In the genomic region with DNA sequence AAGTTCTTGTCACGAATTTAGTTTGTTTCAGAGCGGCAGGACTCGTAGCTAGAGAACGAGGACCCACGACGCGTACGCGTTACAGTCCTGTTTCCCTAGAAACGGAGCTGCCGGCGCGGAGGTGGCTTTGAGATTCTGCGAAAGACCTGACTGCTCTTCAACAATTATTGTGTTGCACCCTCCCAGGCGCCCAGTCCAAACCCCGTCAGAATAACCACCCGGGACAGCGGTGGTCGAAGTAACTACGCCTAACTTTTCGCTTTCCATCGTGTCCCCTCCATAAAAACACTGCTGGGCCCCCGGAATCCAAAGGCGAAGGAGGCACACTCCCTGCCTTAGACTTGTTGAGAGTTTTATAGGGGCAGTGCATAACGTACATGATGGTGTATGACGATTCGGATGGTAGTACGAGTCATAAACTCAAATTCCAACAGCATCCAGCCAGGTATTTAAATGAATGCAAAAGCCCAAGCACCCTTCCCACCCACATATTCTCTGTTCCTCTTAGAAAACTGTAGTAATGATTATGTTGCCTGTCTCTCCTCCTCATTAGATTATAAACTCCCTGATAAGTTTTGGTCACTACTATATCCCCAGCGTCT, we compare ENCODE assay signal across 1 cellular context.
TF ChIP-seq lines count a peak whose summit lies in the region.

No MANE protein-coding gene starts in this region.

TF ChIP-seq in GM12878, 131 proteins besides CTCF, POLR2A, EP300 and RAD21 (continued from another document and continues in another):
- TF ChIP-seq USF2 (IDR thresholded peaks at IDR 0.05; ENCODE audit: borderline replicate concordance, low read depth, low read length) (no peak), TARDBP (IDR thresholded peaks at IDR 0.05; ENCODE audit: borderline replicate concordance) (no peak), MLLT1 (IDR thresholded peaks at IDR 0.05) (no peak; the same call in 1 of the 2 replicates), GABPA (IDR thresholded peaks at IDR 0.05; ENCODE audit: low read depth) (no peak), CBFB (IDR thresholded peaks at IDR 0.05; ENCODE audit: low read depth) (no peak), NFXL1 (IDR thresholded peaks at IDR 0.05; ENCODE audit: borderline replicate concordance) (no peak), SMARCA5 (IDR thresholded peaks at IDR 0.05) (no peak), ZSCAN29 (IDR thresholded peaks at IDR 0.05) (no peak), RBBP5 (conservative IDR thresholded peaks at IDR 0.05) (no peak), IKZF2 (IDR thresholded peaks at IDR 0.05) (0 out of 4 replicates have a peak, but pooled peaks of 1 of the 2 experiments have one; percentile 4), NFIC (IDR thresholded peaks at IDR 0.05; ENCODE audit: low read depth, low read length) (no peak), MYB (IDR thresholded peaks at IDR 0.05; ENCODE audit: borderline replicate concordance, low read depth, low read length) (no peak), ZNF384 (IDR thresholded peaks at IDR 0.05; ENCODE audit: borderline replicate concordance, low read depth, low read length) (no peak; the same call in 1 of the 2 replicates), ZZZ3 (IDR thresholded peaks at IDR 0.05; ENCODE audit: control insufficient read depth, insufficient read length, low read depth) (no peak), NRF1 (conservative IDR thresholded peaks at IDR 0.05; ENCODE audit: low read depth, low read length) (no peak), BMI1 (IDR thresholded peaks at IDR 0.05; ENCODE audit: borderline replicate concordance) (0 out of 2 replicates have a peak, but pooled peaks have one; percentile 35), CREB1 (IDR thresholded peaks at IDR 0.05; ENCODE audit: low read depth) (0 out of 2 replicates have a peak, but pooled peaks have one; percentile 9), POLR2AphosphoS2 (IDR thresholded peaks at IDR 0.05; ENCODE audit: low read depth, low read length) (0 out of 2 replicates have a peak, but pooled peaks have one; percentile 20), GATAD2B (conservative IDR thresholded peaks at IDR 0.05; ENCODE audit: low read depth) (no peak), STAT1 (conservative IDR thresholded peaks at IDR 0.05) (no peak), STAT3 (IDR thresholded peaks at IDR 0.05; ENCODE audit: low read depth, low read length) (no peak), NR2C1 (IDR thresholded peaks at IDR 0.05) (no peak), EED (IDR thresholded peaks at IDR 0.05; ENCODE audit: low read depth) (no peak), KAT2A (conservative IDR thresholded peaks at IDR 0.05; ENCODE audit: control insufficient read depth, low read depth, low read length) (no peak), SREBF2 (IDR thresholded peaks at IDR 0.05; ENCODE audit: low read length) (no peak), IRF4 (IDR thresholded peaks at IDR 0.05; ENCODE audit: low read depth, low read length) (peak; percentile 72; the same call in 1 of the 2 replicates), JUNB (IDR thresholded peaks at IDR 0.05) (no peak), SMAD5 (IDR thresholded peaks at IDR 0.05; ENCODE audit: low read depth) (no peak), SIN3A (IDR thresholded peaks at IDR 0.05; ENCODE audit: low read depth, low read length) (no peak), DPF2 (IDR thresholded peaks at IDR 0.05) (peak; percentile 44), PKNOX1 (IDR thresholded peaks at IDR 0.05) (no peak), ZNF687 (IDR thresholded peaks at IDR 0.05) (0 out of 2 replicates have a peak, but pooled peaks have one; percentile 38), BHLHE40 (IDR thresholded peaks at IDR 0.05; ENCODE audit: borderline replicate concordance in 1 of 2, low read depth in 2 of 2, low read length in 1 of 2) (no peak), SP1 (IDR thresholded peaks at IDR 0.05; ENCODE audit: low read depth, low read length) (no peak), BACH1 (IDR thresholded peaks at IDR 0.05; ENCODE audit: borderline replicate concordance) (no peak), PML (IDR thresholded peaks at IDR 0.05; ENCODE audit: low read length) (no peak), TBL1XR1 (IDR thresholded peaks at IDR 0.05; ENCODE audit: low read depth, low read length) (no peak), CBX3 (IDR thresholded peaks at IDR 0.05; ENCODE audit: borderline replicate concordance, low read depth) (no peak), ZNF207 (IDR thresholded peaks at IDR 0.05; ENCODE audit: borderline replicate concordance) (no peak; the same call in 1 of the 2 replicates), JUND (IDR thresholded peaks at IDR 0.05; ENCODE audit: low read depth, low read length) (no peak), POU2F2 (IDR thresholded peaks at IDR 0.05; ENCODE audit: borderline replicate concordance, low read depth, low read length) (no peak), MYC (IDR thresholded peaks at IDR 0.05; ENCODE audit: insufficient read depth, insufficient read length, insufficient replicate concordance, low read length, severe bottlenecking) (no peak)
- TF ChIP-seq, protein P1, sequence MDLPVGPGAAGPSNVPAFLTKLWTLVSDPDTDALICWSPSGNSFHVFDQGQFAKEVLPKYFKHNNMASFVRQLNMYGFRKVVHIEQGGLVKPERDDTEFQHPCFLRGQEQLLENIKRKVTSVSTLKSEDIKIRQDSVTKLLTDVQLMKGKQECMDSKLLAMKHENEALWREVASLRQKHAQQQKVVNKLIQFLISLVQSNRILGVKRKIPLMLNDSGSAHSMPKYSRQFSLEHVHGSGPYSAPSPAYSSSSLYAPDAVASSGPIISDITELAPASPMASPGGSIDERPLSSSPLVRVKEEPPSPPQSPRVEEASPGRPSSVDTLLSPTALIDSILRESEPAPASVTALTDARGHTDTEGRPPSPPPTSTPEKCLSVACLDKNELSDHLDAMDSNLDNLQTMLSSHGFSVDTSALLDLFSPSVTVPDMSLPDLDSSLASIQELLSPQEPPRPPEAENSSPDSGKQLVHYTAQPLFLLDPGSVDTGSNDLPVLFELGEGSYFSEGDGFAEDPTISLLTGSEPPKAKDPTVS (IDR thresholded peaks at IDR 0.05; ENCODE audit: low read depth, low read length), result no peak
- TF ChIP-seq, protein P2, sequence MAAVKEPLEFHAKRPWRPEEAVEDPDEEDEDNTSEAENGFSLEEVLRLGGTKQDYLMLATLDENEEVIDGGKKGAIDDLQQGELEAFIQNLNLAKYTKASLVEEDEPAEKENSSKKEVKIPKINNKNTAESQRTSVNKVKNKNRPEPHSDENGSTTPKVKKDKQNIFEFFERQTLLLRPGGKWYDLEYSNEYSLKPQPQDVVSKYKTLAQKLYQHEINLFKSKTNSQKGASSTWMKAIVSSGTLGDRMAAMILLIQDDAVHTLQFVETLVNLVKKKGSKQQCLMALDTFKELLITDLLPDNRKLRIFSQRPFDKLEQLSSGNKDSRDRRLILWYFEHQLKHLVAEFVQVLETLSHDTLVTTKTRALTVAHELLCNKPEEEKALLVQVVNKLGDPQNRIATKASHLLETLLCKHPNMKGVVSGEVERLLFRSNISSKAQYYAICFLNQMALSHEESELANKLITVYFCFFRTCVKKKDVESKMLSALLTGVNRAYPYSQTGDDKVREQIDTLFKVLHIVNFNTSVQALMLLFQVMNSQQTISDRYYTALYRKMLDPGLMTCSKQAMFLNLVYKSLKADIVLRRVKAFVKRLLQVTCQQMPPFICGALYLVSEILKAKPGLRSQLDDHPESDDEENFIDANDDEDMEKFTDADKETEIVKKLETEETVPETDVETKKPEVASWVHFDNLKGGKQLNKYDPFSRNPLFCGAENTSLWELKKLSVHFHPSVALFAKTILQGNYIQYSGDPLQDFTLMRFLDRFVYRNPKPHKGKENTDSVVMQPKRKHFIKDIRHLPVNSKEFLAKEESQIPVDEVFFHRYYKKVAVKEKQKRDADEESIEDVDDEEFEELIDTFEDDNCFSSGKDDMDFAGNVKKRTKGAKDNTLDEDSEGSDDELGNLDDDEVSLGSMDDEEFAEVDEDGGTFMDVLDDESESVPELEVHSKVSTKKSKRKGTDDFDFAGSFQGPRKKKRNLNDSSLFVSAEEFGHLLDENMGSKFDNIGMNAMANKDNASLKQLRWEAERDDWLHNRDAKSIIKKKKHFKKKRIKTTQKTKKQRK (IDR thresholded peaks at IDR 0.05; ENCODE audit: low read depth, low read length), result no peak
- TF ChIP-seq, protein P3, sequence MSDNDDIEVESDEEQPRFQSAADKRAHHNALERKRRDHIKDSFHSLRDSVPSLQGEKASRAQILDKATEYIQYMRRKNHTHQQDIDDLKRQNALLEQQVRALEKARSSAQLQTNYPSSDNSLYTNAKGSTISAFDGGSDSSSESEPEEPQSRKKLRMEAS (IDR thresholded peaks at IDR 0.05; ENCODE audit: low read depth, low read length), result no peak
- TF ChIP-seq, protein P4, sequence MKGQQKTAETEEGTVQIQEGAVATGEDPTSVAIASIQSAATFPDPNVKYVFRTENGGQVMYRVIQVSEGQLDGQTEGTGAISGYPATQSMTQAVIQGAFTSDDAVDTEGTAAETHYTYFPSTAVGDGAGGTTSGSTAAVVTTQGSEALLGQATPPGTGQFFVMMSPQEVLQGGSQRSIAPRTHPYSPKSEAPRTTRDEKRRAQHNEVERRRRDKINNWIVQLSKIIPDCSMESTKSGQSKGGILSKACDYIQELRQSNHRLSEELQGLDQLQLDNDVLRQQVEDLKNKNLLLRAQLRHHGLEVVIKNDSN (IDR thresholded peaks at IDR 0.05; ENCODE audit: borderline replicate concordance, extremely low read length, insufficient read depth, low read depth, low read length), result no peak
- TF ChIP-seq, protein P5, sequence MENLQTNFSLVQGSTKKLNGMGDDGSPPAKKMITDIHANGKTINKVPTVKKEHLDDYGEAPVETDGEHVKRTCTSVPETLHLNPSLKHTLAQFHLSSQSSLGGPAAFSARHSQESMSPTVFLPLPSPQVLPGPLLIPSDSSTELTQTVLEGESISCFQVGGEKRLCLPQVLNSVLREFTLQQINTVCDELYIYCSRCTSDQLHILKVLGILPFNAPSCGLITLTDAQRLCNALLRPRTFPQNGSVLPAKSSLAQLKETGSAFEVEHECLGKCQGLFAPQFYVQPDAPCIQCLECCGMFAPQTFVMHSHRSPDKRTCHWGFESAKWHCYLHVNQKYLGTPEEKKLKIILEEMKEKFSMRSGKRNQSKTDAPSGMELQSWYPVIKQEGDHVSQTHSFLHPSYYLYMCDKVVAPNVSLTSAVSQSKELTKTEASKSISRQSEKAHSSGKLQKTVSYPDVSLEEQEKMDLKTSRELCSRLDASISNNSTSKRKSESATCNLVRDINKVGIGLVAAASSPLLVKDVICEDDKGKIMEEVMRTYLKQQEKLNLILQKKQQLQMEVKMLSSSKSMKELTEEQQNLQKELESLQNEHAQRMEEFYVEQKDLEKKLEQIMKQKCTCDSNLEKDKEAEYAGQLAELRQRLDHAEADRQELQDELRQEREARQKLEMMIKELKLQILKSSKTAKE (IDR thresholded peaks at IDR 0.05; ENCODE audit: low read depth, poor library complexity, severe bottlenecking), result peak; percentile 7
